ENCODE assay signal across 29 cellular contexts in the genomic region with DNA sequence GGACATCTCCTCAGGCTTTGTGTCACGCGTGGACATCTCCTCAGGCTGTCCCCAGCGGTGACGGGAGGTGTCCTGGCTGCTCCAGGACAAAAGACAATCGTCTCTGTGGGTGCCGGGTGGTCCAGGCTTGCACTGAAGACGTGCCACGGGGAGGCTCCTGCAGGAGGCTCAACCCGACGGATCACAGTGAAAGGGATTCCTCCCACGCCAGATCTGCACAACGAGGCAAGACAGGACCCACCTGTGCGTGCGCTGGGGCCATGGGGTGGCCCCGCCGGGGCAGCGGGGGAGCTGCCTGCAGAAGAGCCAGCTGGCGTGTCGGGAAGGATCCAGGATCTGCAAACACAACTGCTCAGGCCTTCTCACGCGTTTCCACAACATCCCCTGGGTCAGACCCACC. TPM values are rescaled to one million over a fixed set of nuclear protein-coding genes. Genes with fewer than 3 reads are reported as not detected.
"Had no signal": no experiment of that assay in that cellular context is flagged by ENCODE, and none has a peak within 500 bp of the region (broad histone marks: within the 10 kb centered on the region; RNA-seq: fewer than 3 reads in every experiment).

No MANE protein-coding gene starts in this region.

- H3K27me3 ChIP-seq: pancreas, testis, thyroid gland, upper lobe of left lung, vagina had no signal

- H3K4me3 ChIP-seq: heart left ventricle, lung, mucosa of descending colon, pancreas, prostate gland, skin epidermis, stomach, testis, thyroid gland, transverse colon, upper lobe of left lung, vagina had no signal

- DNase-seq: hypothalamus; immature natural killer cell; midbrain; naive thymus-derived CD4-positive, alpha-beta T cell; nucleus accumbens; stimulated activated CD4-positive, alpha-beta T cell treated with anti-CD3 and anti-CD28 coated beads, Interleukin-12 subunit alpha, Interleukin-12 subunit beta, amount 100 ng/mL, for 4 hours; stimulated activated CD4-positive, alpha-beta T cell treated with anti-CD3 and anti-CD28 coated beads, Interleukin-15, amount 100 ng/mL, for 24 hours; stimulated activated CD4-positive, alpha-beta T cell treated with anti-CD3 and anti-CD28 coated beads, Interleukin-2, amount 100 ng/mL, for 24 hours; stimulated activated CD4-positive, alpha-beta T cell treated with anti-CD3 and anti-CD28 coated beads, Interleukin-4, amount 100 ng/mL, for 1 hour; stimulated activated naive B cell treated with anti-CD40 and anti-IgM and Interleukin-4, amounts not matched to agents 10 μg/mL and 1 μg/mL and 100 μg/mL, for 72 hours; stimulated activated naive CD8-positive, alpha-beta T cell treated with anti-CD3 and anti-CD28 coated beads, Interleukin-15, Interleukin-2, amounts not matched to agents 100 U/mL and 50 U/mL, for 24 hours; stomach; testis; thyroid gland; transverse colon had no signal

- H3K27ac ChIP-seq: heart left ventricle, pancreas, prostate gland, skin epidermis, stomach, testis, thyroid gland, transverse colon, upper lobe of left lung, vagina had no signal

- FAIRE-seq: islet of Langerhans, pancreas had no signal

- ATAC-seq: heart left ventricle; left lobe of liver; mucosa of descending colon; naive thymus-derived CD4-positive, alpha-beta T cell; natural killer cell treated with Interleukin-12 subunit alpha and Interleukin-12 subunit beta and Interleukin-15 and Interleukin-18, amount 100 ng/mL, for 72 hours; pancreas; sciatic nerve; stimulated activated naive B cell treated with anti-CD40 and anti-IgM and Interleukin-4, amounts not matched to agents 10 μg/mL and 1 μg/mL and 100 μg/mL, for 72 hours; stimulated activated naive CD8-positive, alpha-beta T cell treated with anti-CD3 and anti-CD28 coated beads, Interleukin-15, Interleukin-2, amounts not matched to agents 100 U/mL and 50 U/mL, for 24 hours had no signal

- H3K4me1 ChIP-seq: heart left ventricle, pancreas, prostate gland, stomach, testis, thyroid gland, transverse colon, upper lobe of left lung, vagina had no signal

- H3K36me3 ChIP-seq: prostate gland, transverse colon, vagina had no signal

- H3K9me3 ChIP-seq: heart left ventricle, mucosa of descending colon, pancreas, prostate gland, stomach, testis, thyroid gland, transverse colon, upper lobe of left lung, vagina had no signal

RNA-seq across cellular contexts. Expression of a gene that starts 18.8 kb away (rescaled TPM):
- total RNA-seq: myocyte; natural killer cell treated with Interleukin-12 subunit alpha and Interleukin-12 subunit beta and Interleukin-15 and Interleukin-18, amount 100 ng/mL, for 72 hours; osteoblast had no signal
- polyA plus RNA-seq: immature natural killer cell; naive thymus-derived CD4-positive, alpha-beta T cell had no signal
